8 cellular contexts compared by ENCODE assay signal in genomic region chr1:55127827-55128343, GRCh38.
DNase-seq lines count a peak whose midpoint lies in the region; ATAC-seq, FAIRE-seq and TF ChIP-seq lines count a peak whose summit lies in the region.

No MANE protein-coding gene starts in this region.

- H3K27ac Mint-ChIP-seq in neural progenitor cell: no peak overlapping the region

- H2AFZ ChIP-seq in mesenchymal stem cell (ENCODE audit: low read depth, low read length) (no peak overlapping the region), neural progenitor cell (replicated peaks) (no peak overlapping the region)

- no peaks in the 10 kb centered on the region for H3K79me2 ChIP-seq in neural progenitor cell (ENCODE audit: low read depth)

- H2BK12ac ChIP-seq in mesenchymal stem cell (ENCODE audit: low read length in 2 of 2): no peak overlapping the region

- peaks cover 16 to 94% of the 10 kb centered on the region in 2 experiments for H3K36me3 ChIP-seq in mesenchymal stem cell (ENCODE audit: control insufficient read depth in 1 of 2, insufficient read depth in 2 of 2, low read depth in 1 of 2, low read length in 2 of 2)
- H3K36me3 ChIP-seq in neural progenitor cell: peaks cover 35% of the 10 kb centered on the region

- H2BK5ac ChIP-seq in mesenchymal stem cell (ENCODE audit: low read depth, low read length, poor library complexity, severe bottlenecking): no peak overlapping the region

- peaks cover 35% of the 10 kb centered on the region for H3K36me3 Mint-ChIP-seq in neural progenitor cell

- H3K18ac ChIP-seq in mesenchymal stem cell (ENCODE audit: low read depth in 1 of 2, low read length in 2 of 2): peak overlapping the region; percentile 23 to 34

- no peak overlapping the region for H2BK15ac ChIP-seq in mesenchymal stem cell (ENCODE audit: low read depth, poor library complexity, severe bottlenecking)

- H2BK120ac ChIP-seq in mesenchymal stem cell (ENCODE audit: low read depth, low read length): no peak overlapping the region

- H3K4me1 ChIP-seq in mesenchymal stem cell (ENCODE audit: control insufficient read depth, insufficient read depth, low read depth, low read length) (peaks cover 6% of the 10 kb centered on the region), neural progenitor cell (no peaks in the 10 kb centered on the region)

- no peaks in the 10 kb centered on the region for H3K4me1 Mint-ChIP-seq in neural progenitor cell

- no peak overlapping the region for H4K91ac ChIP-seq in mesenchymal stem cell (ENCODE audit: low read length)

- TF ChIP-seq CTCF in neural progenitor cell (IDR thresholded peaks at IDR 0.05): no peak

- 1% methylated on average over 3 of the region's 3 CpGs for WGBS in mesenchymal stem cell

- peak overlapping the region in 1 of 2 experiments; percentile 17 for H3K4ac ChIP-seq in mesenchymal stem cell (ENCODE audit: low read depth in 1 of 2, low read length in 2 of 2)

- no peak overlapping the region for H3K23ac ChIP-seq in mesenchymal stem cell (ENCODE audit: low read length in 2 of 2)

- H3K4me2 ChIP-seq in mesenchymal stem cell (ENCODE audit: low read length, poor library complexity, severe bottlenecking) (no peak overlapping the region), neural progenitor cell (no peak overlapping the region)

- H3K9me3 Mint-ChIP-seq in neural progenitor cell: no peaks in the 10 kb centered on the region

- peak overlapping the region; percentile 50 for H3K27ac ChIP-seq in mesenchymal stem cell (ENCODE audit: low read length, poor library complexity, severe bottlenecking)
- no peak overlapping the region for H3K27ac ChIP-seq in neural progenitor cell

- H3K27me3 ChIP-seq in mesenchymal stem cell (ENCODE audit: control insufficient read depth in 1 of 2, insufficient read depth in 1 of 2, low read length in 2 of 2): no peaks in the 10 kb centered on the region
- no peaks in the 10 kb centered on the region for H3K27me3 ChIP-seq in neural progenitor cell

- no peak overlapping the region for H3K9ac ChIP-seq in mesenchymal stem cell (ENCODE audit: low read length)
- no peak overlapping the region for H3K9ac ChIP-seq in neural progenitor cell

- no peaks in the 10 kb centered on the region for H3F3A ChIP-seq in neural progenitor cell (ENCODE audit: low read depth)

- H4K8ac ChIP-seq in mesenchymal stem cell (ENCODE audit: low read length): peak overlapping the region; percentile 39

- DNase-seq in H54 (ENCODE audit: insufficient read length, low spot score) (no peak), RCC 7860 (ENCODE audit: low spot score) (peak; percentile 49), mesenchymal stem cell (peak; percentile 96), COR-L47 (lab: John Stamatoyannopoulos, UW) (no peak), neural progenitor cell (ENCODE audit: low spot score) (no peak), pons (ENCODE audit: low spot score) (no peak), HK-2 (ENCODE audit: unreplicated experiment) (no peak)

- H3K9me3 ChIP-seq in mesenchymal stem cell (ENCODE audit: control insufficient read depth, low read length): no peaks in the 10 kb centered on the region
- no peaks in the 10 kb centered on the region for H3K9me3 ChIP-seq in neural progenitor cell (ENCODE audit: low read depth)

- no peak overlapping the region for H3K4me3 Mint-ChIP-seq in neural progenitor cell

- H3K27me3 Mint-ChIP-seq in neural progenitor cell (ENCODE audit: insufficient read depth, low read depth): peaks cover 2% of the 10 kb centered on the region

- peak overlapping the region; percentile 10 for H2AK5ac ChIP-seq in mesenchymal stem cell (ENCODE audit: low read length, severe bottlenecking)

- peaks cover 21% of the 10 kb centered on the region for H3K79me1 ChIP-seq in mesenchymal stem cell (replicated peaks; ENCODE audit: low read length, poor library complexity, severe bottlenecking)

- no peak for TF ChIP-seq POLR2A in H54 (IDR thresholded peaks at IDR 0.05; ENCODE audit: low read depth, low read length)

- H3K4me3 ChIP-seq in mesenchymal stem cell (ENCODE audit: insufficient read depth in 1 of 2, low read depth in 1 of 2, low read length in 2 of 2) (no peak overlapping the region), neural progenitor cell (no peak overlapping the region)

- H3K14ac ChIP-seq in mesenchymal stem cell (ENCODE audit: low read length in 2 of 2): no peak overlapping the region

- ATAC-seq in GM18502 (IDR thresholded peaks at IDR 0.05; ENCODE audit: poor library complexity, unreplicated experiment): peak; percentile 81

- peak; percentile 27 for FAIRE-seq in H54 (lab: Jason Lieb, UNC)
- FAIRE-seq in RCC 7860 (lab: Jason Lieb, UNC): no peak

- H4K20me1 ChIP-seq in neural progenitor cell (ENCODE audit: low read depth): no peaks in the 10 kb centered on the region

Comparison
In these comparisons a context has a peak if more than half of its experiments do, and no peak if none do; other contexts are left out.
1. DNase-seq: peak in RCC 7860 (single experiment) and mesenchymal stem cell (single experiment); none in H54 (single experiment), COR-L47 (single experiment), neural progenitor cell (single experiment), pons (single experiment) and HK-2 (single experiment).